ENCODE assay signal across 14 cellular contexts in the genomic region with DNA sequence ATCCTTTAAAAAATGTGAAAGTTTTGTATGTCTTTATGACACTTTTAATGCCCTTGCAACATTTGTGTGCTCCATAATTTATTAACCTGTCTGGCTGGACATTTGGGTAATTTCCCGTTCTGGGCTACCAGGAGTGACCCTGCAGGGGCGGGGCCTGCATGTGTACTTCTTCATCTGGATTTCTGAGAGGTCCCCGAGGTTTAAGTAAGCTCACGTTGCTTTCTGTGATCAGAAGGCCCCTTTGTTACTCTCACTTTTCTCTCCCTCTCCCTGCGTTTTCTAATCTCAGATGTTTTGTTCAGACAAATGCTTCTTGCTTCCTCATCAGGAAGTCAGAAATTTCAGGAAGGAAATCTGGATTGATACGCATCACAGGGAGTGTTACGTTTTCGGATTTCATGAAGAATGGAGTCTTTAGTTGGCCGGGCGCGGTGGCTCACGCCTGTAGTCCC.
DNase-seq lines count a peak whose midpoint lies in the region; ATAC-seq, FAIRE-seq and TF ChIP-seq lines count a peak whose summit lies in the region.
"Had no signal": no experiment of that assay in that cellular context is flagged by ENCODE, and none has a peak within 500 bp of the region (broad histone marks: within the 10 kb centered on the region; RNA-seq: fewer than 3 reads in every experiment).

No MANE protein-coding gene starts in this region.

- H3K36me3 ChIP-seq in HepG2 (replicated peaks in 1 of 2; ENCODE audit: control insufficient read depth in 1 of 2, insufficient read depth in 2 of 2, low read length in 2 of 2) (peaks cover 2 to 8% of the 10 kb centered on the region in 2 experiments; a peak in 4 of 5 replicates), smooth muscle cell (ENCODE audit: low read depth) (no peaks in the 10 kb centered on the region)

- H3K27ac ChIP-seq in coronary artery, result peak overlapping the region; percentile 17 to 76
- H3K27ac ChIP-seq in HepG2 (ENCODE audit: extremely low read length, insufficient read depth, low read length), result peak overlapping the region; percentile 77
- peak overlapping the region; percentile 61 for H3K27ac ChIP-seq in smooth muscle cell (ENCODE audit: low read depth)

- TF ChIP-seq RAD21 in Ishikawa (IDR thresholded peaks at IDR 0.05; ENCODE audit: low read depth) (no peak), HepG2 (CRISPR knock-in tag; IDR thresholded peaks at IDR 0.05) (no peak)

- no peak for TF ChIP-seq POLR2A in HepG2 (IDR thresholded peaks at IDR 0.05; ENCODE audit: insufficient read depth in 1 of 2, low read depth in 2 of 2, low read length in 2 of 2)

- TSS peak; percentile 60 for BruUV-seq in HepG2 (replicated peaks; lab: Mats Ljungman, UMichigan)

- intact Hi-C loops in HepG2 (cut with micrococcal nuclease; ENCODE audit: unreplicated experiment), result loop anchor here (1.0 to 5.0 kb wide), 2 partner anchors 10 to 38 kb away; no protein-coding TSS in a partner anchor

- H3K4me2 ChIP-seq in HepG2 (ENCODE audit: low read depth, low read length) (peak overlapping the region; percentile 78), smooth muscle cell (no peak overlapping the region)

- H3K9me3 ChIP-seq in HepG2 (ENCODE audit: low read length) (no peaks in the 10 kb centered on the region), smooth muscle cell (replicated peaks; ENCODE audit: low read depth) (no peaks in the 10 kb centered on the region)

- CTCF ChIA-PET in HepG2 (lab: Yijun Ruan, JAX; ENCODE audit: low intra/inter-chr PET ratio, low total read pairs), result no interaction called here

- DNase-seq in coronary artery (ENCODE audit: low spot score) (no peak), HepG2 (ENCODE audit: low spot score) (peak; percentile 28), smooth muscle cell (lab: John Stamatoyannopoulos, UW; ENCODE audit: unreplicated experiment) (no peak), AG08396 (ENCODE audit: low spot score) (no peak), NCI-H187 treated with DMSO at 0.1 percent for 48 hours (lab: John Stamatoyannopoulos, UW) (no peak), NCI-H1930 (lab: John Stamatoyannopoulos, UW) (no peak), NCI-H2081 (lab: John Stamatoyannopoulos, UW) (no peak)
- DNase-seq: activated CD8-positive, alpha-beta T cell treated with anti-CD3 and anti-CD28 coated beads, Interleukin-2, amount 10 ng/mL, durations not matched to agents 7 days and 5 days; activated naive CD4-positive, alpha-beta T cell treated with Interleukin-2 at 50 U/mL for 16 hours; CD4-positive, alpha-beta T cell; stimulated activated CD4-positive, alpha-beta T cell treated with anti-CD3 and anti-CD28 coated beads, Interleukin-4, amount 100 ng/mL, for 24 hours had no signal

- H3K79me2 ChIP-seq in HepG2 (ENCODE audit: insufficient read depth, low read length), result peaks cover 18% of the 10 kb centered on the region
- H3K79me2 ChIP-seq in smooth muscle cell (ENCODE audit: low read depth), result no peaks in the 10 kb centered on the region

- no peaks in the 10 kb centered on the region for H3K27me3 ChIP-seq in HepG2 (ENCODE audit: control insufficient read depth in 1 of 2, insufficient read depth in 2 of 2, low read length in 2 of 2)
- H3K27me3 ChIP-seq in smooth muscle cell (ENCODE audit: low read depth), result no peaks in the 10 kb centered on the region

- no peak for FAIRE-seq in HepG2 (lab: Jason Lieb, UNC)
- FAIRE-seq: colon, GM19239 had no signal

- peaks cover 48% of the 10 kb centered on the region for H3K4me1 ChIP-seq in HepG2 (ENCODE audit: insufficient read depth, low read length)
- H3K4me1 ChIP-seq in smooth muscle cell (ENCODE audit: low read depth), result peaks cover 17% of the 10 kb centered on the region

- TF ChIP-seq EP300 in Ishikawa (IDR thresholded peaks at IDR 0.05; ENCODE audit: borderline replicate concordance) (no peak), HepG2 (IDR thresholded peaks at IDR 0.05; ENCODE audit: low read depth in 2 of 2, low read length in 2 of 2) (no peak), HepG2 (CRISPR knock-in tag; IDR thresholded peaks at IDR 0.05; ENCODE audit: borderline replicate concordance) (no peak)

- peak; percentile 42 for ATAC-seq in HepG2
- ATAC-seq: activated CD8-positive, alpha-beta T cell treated with anti-CD3 and anti-CD28 coated beads, Interleukin-2, amount 10 ng/mL, durations not matched to agents 7 days and 5 days had no signal

- H3K9ac ChIP-seq in HepG2 (ENCODE audit: insufficient read depth, low read depth, low read length) (peak overlapping the region; percentile 61; the same call in 1 of the 2 replicates), smooth muscle cell (ENCODE audit: low read depth) (peak overlapping the region; percentile 28)

- no peaks in the 10 kb centered on the region for H4K20me1 ChIP-seq in HepG2 (ENCODE audit: insufficient read depth, low read length)
- no peaks in the 10 kb centered on the region for H4K20me1 ChIP-seq in smooth muscle cell (ENCODE audit: low read depth)

- in situ Hi-C loops in HepG2 (cut with HindIII; ENCODE audit: extremely low pct_ligation_motif_present, low pct_unique_long_range_greater_than_20kb), result no loop called here

- WGBS in HepG2 (ENCODE audit: low lambda C conversion rate), result 65% methylated on average over 12 of the region's 12 CpGs
- WGBS in smooth muscle cell (ENCODE audit: low lambda C conversion rate), result 83% methylated on average over 12 of the region's 12 CpGs

- POLR2A ChIA-PET in HepG2 (lab: Yijun Ruan, JAX), result interaction anchor here (0.5 to 1.6 kb wide), 2 partner anchors 9 to 341 kb away, joined by 3 to 10 read pairs; no protein-coding TSS in a partner anchor

- H3F3A ChIP-seq in smooth muscle cell (ENCODE audit: low read depth), result no peaks in the 10 kb centered on the region

- H3K4me3 ChIP-seq in coronary artery (no peak overlapping the region), HepG2 (replicated peaks in 1 of 3; ENCODE audit: insufficient read depth in 1 of 3, low read depth in 2 of 3, low read length in 3 of 3) (peak overlapping the region in 1 of 3 experiments; percentile 51; a peak in 2 of 6 replicates), smooth muscle cell (no peak overlapping the region)

- H2AFZ ChIP-seq in HepG2 (ENCODE audit: low read length) (no peak overlapping the region), smooth muscle cell (ENCODE audit: low read depth) (no peak overlapping the region)

- TF ChIP-seq CTCF in coronary artery (IDR thresholded peaks at IDR 0.05), result no peak
- no peak for TF ChIP-seq CTCF in HepG2 (CRISPR knock-in tag; IDR thresholded peaks at IDR 0.05)
- no peak for TF ChIP-seq CTCF in smooth muscle cell (IDR thresholded peaks at IDR 0.05; ENCODE audit: borderline replicate concordance, insufficient read depth, poor library complexity, severe bottlenecking)

TF ChIP-seq in Ishikawa, 13 proteins besides CTCF, POLR2A, EP300 and RAD21:
- TF ChIP-seq, protein P1, sequence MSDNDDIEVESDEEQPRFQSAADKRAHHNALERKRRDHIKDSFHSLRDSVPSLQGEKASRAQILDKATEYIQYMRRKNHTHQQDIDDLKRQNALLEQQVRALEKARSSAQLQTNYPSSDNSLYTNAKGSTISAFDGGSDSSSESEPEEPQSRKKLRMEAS (IDR thresholded peaks at IDR 0.05), result 0 out of 2 replicates have a peak, but pooled peaks have one; percentile 6
- no peak for TF ChIP-seq YY1 (IDR thresholded peaks at IDR 0.05; ENCODE audit: low read depth)

TF ChIP-seq in HepG2, 621 proteins besides CTCF, POLR2A, EP300 and RAD21:
- TF ChIP-seq KLF15 (CRISPR knock-in tag; IDR thresholded peaks at IDR 0.05; ENCODE audit: borderline replicate concordance) (no peak), ZBTB26 (CRISPR knock-in tag; IDR thresholded peaks at IDR 0.05; ENCODE audit: borderline replicate concordance) (no peak), MATR3 (CRISPR knock-in tag; IDR thresholded peaks at IDR 0.05) (no peak), CC2D1A (CRISPR knock-in tag; IDR thresholded peaks at IDR 0.05) (no peak), PRMT3 (CRISPR knock-in tag; IDR thresholded peaks at IDR 0.05; ENCODE audit: borderline replicate concordance, low read depth) (no peak), ZSCAN29 (CRISPR knock-in tag; conservative IDR thresholded peaks at IDR 0.05) (no peak), ISL2 (CRISPR knock-in tag; IDR thresholded peaks at IDR 0.05) (no peak), ZMYM4 (CRISPR knock-in tag; IDR thresholded peaks at IDR 0.05) (no peak), ATF1 (CRISPR knock-in tag; IDR thresholded peaks at IDR 0.05) (no peak), SIX4 (CRISPR knock-in tag; IDR thresholded peaks at IDR 0.05) (0 out of 2 replicates have a peak, but pooled peaks have one; percentile 11), SPEN (CRISPR knock-in tag; IDR thresholded peaks at IDR 0.05; ENCODE audit: low read depth) (no peak), PHF21A (CRISPR knock-in tag; IDR thresholded peaks at IDR 0.05) (0 out of 2 replicates have a peak, but pooled peaks have one; percentile 24), PHB2 (IDR thresholded peaks at IDR 0.05; ENCODE audit: partially characterized antibody) (no peak)
- TF ChIP-seq, protein P2, sequence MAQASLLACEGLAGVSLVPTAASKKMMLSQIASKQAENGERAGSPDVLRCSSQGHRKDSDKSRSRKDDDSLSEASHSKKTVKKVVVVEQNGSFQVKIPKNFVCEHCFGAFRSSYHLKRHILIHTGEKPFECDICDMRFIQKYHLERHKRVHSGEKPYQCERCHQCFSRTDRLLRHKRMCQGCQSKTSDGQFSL (CRISPR knock-in tag; IDR thresholded peaks at IDR 0.05), result no peak
